3 cellular contexts compared by ENCODE assay signal in the genomic region with DNA sequence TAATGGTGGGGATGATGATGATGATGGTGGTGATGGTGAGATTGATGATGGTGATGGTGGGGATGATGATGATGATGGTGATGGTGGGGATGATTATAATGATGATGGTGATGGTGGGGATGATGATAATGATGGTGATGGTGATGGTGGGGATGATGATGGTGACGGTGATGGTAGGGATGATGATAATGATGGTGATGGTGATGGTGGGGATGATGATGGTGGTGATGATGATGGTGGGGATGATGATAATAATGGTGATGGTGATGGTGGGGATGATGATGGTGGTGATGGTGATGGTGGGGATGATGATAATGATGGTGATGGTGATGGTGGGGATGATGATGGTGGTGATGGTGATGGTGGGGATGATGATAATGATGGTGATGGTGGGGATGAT. TPM values are rescaled to one million over a fixed set of nuclear protein-coding genes. Genes with fewer than 3 reads are reported as not detected.
"Had no signal": no experiment of that assay in that cellular context is flagged by ENCODE, and none has a peak within 500 bp of the region (broad histone marks: within the 10 kb centered on the region; RNA-seq: fewer than 3 reads in every experiment).

No MANE protein-coding gene starts in this region.

RNA-seq across cellular contexts. Expression of a gene that starts 10.4 kb away (rescaled TPM):
- total RNA-seq: LHCN-M2, MCF 10A, NCI-H460 had no signal

RNA-seq across cellular contexts. Expression of a gene that starts 31.9 kb away (rescaled TPM):
- total RNA-seq: LHCN-M2, MCF 10A, NCI-H460 had no signal

RNA-seq across cellular contexts. Expression of a gene that starts 53.8 kb away (rescaled TPM):
- total RNA-seq: MCF 10A, NCI-H460 had no signal
